ENCODE assay signal across 11 cellular contexts in the genomic region with DNA sequence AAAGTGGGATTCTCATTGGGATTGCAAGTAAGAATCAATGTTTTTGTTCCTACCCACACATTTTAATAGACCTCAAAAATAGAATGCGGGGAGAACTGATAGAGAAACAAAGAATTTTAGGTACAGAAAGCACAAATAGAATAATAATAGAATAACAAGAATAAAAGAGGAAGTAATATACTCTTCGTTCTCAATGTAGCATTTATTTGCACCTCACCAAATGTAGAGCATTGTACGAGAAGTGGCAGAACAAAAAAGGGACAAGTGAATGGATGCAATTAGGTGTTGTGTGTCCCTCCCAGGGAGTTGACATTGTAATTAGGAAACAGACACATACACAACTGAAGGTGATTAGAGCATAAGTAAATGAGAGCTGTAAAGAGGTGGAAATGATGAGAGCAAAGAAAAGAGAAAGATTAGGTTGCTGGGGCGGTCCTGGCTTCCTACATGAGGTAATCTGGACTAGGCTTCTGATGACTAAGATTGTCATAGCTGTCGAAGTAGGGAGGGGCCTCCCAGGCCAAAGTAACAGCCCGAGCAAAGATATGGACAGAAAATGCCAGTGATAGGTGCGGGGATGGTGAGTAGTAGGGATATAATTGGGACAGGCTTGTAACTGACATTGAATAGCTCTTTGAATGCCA. TPM values are rescaled to one million over a fixed set of nuclear protein-coding genes. Genes with fewer than 3 reads are reported as not detected.
DNase-seq lines count a peak whose midpoint lies in the region; ATAC-seq and TF ChIP-seq lines count a peak whose summit lies in the region.
"Had no signal": no experiment of that assay in that cellular context is flagged by ENCODE, and none has a peak within 500 bp of the region (broad histone marks: within the 10 kb centered on the region; RNA-seq: fewer than 3 reads in every experiment).

No MANE protein-coding gene starts in this region.

- no peak overlapping the region for H3K4me3 ChIP-seq in body of pancreas
- H3K4me3 ChIP-seq in smooth muscle cell: no peak overlapping the region
- no peak overlapping the region for H3K4me3 ChIP-seq in SJCRH30

- no peak overlapping the region for H3K4me3 Mint-ChIP-seq in activated CD8-positive, alpha-beta memory T cell treated with anti-CD3 and anti-CD28 coated beads, Interleukin-2, amount 10 ng/mL, durations not matched to agents 7 days and 5 days

- no peaks in the 10 kb centered on the region for H3K36me3 ChIP-seq in body of pancreas (replicated peaks in 1 of 2; ENCODE audit: insufficient read depth in 1 of 2, low read depth in 2 of 2)
- no peaks in the 10 kb centered on the region for H3K36me3 ChIP-seq in smooth muscle cell (ENCODE audit: low read depth)
- peaks cover 15% of the 10 kb centered on the region for H3K36me3 ChIP-seq in SJCRH30

- H3K27ac ChIP-seq in body of pancreas (peak overlapping the region in 1 of 4 donors; percentile 41), smooth muscle cell (ENCODE audit: low read depth) (peak overlapping the region; percentile 58), SJCRH30 (no peak overlapping the region)

- 36 to 51% methylated on average over 7 of the region's 7 CpGs for WGBS in body of pancreas, 2 donors
- WGBS in smooth muscle cell (ENCODE audit: low lambda C conversion rate): 58% methylated on average over 7 of the region's 7 CpGs

- peak overlapping the region; percentile 47 for H3K4me2 ChIP-seq in smooth muscle cell

- peak; percentile 55 for ATAC-seq in activated CD8-positive, alpha-beta memory T cell treated with anti-CD3 and anti-CD28 coated beads, Interleukin-2, amount 10 ng/mL, durations not matched to agents 7 days and 5 days
- ATAC-seq in HG03025 (IDR thresholded peaks at IDR 0.05; ENCODE audit: low FRiP score, unreplicated experiment) (peak; percentile 48), body of pancreas (peak; percentile 60)

- peak overlapping the region; percentile 10 for H3K27ac Mint-ChIP-seq in activated CD8-positive, alpha-beta memory T cell treated with anti-CD3 and anti-CD28 coated beads, Interleukin-2, amount 10 ng/mL, durations not matched to agents 7 days and 5 days

- H3K4me1 ChIP-seq in body of pancreas: peaks cover 71% of the 10 kb centered on the region
- peaks cover 21% of the 10 kb centered on the region for H3K4me1 ChIP-seq in smooth muscle cell (ENCODE audit: low read depth)
- H3K4me1 ChIP-seq in SJCRH30: peaks cover 6% of the 10 kb centered on the region

- H3K79me2 ChIP-seq in smooth muscle cell (ENCODE audit: low read depth): peaks cover 82% of the 10 kb centered on the region

- intact Hi-C loops in body of pancreas (cut with DNase I): no loop called here

- H3K9me3 ChIP-seq in body of pancreas (no peaks in the 10 kb centered on the region), smooth muscle cell (replicated peaks; ENCODE audit: low read depth) (peaks cover 3% of the 10 kb centered on the region), SJCRH30 (replicated peaks) (no peaks in the 10 kb centered on the region)

- H2AFZ ChIP-seq in smooth muscle cell (ENCODE audit: low read depth): no peak overlapping the region

- CTCF ChIA-PET in activated CD8-positive, alpha-beta memory T cell treated with anti-CD3 and anti-CD28 coated beads, Interleukin-2, amount 10 ng/mL, durations not matched to agents 7 days and 5 days (lab: Charles Lee): interaction anchor here (1.7 kb wide), 1 partner anchor 50 kb away, joined by 3 read pairs; no protein-coding TSS in a partner anchor

- TF ChIP-seq CTCF in body of pancreas (IDR thresholded peaks at IDR 0.05) (no peak), smooth muscle cell (IDR thresholded peaks at IDR 0.05; ENCODE audit: borderline replicate concordance, insufficient read depth, poor library complexity, severe bottlenecking) (no peak)

- no peak for DNase-seq in activated CD8-positive, alpha-beta memory T cell treated with anti-CD3 and anti-CD28 coated beads, Interleukin-2, amount 10 ng/mL, durations not matched to agents 7 days and 5 days
- no peak for DNase-seq in activated CD8-positive, alpha-beta memory T cell treated with anti-CD3 and anti-CD28 coated beads, Interleukin-2, amount 50 U/mL, for 4 hours
- peak in 2 of 4 donors; percentile 13 to 24 for DNase-seq in body of pancreas
- no peak for DNase-seq in smooth muscle cell (lab: John Stamatoyannopoulos, UW; ENCODE audit: unreplicated experiment)
- no peak for DNase-seq in amniotic stem cell (lab: John Stamatoyannopoulos, UW)
- no peak for DNase-seq in NCI-H2107 treated with DMSO at 0.1 percent for 48 hours (lab: John Stamatoyannopoulos, UW; ENCODE audit: unreplicated experiment)
- DNase-seq in SJCRH30: no peak
- DNase-seq: AML-193; NCI-H510A; stimulated activated CD4-positive, alpha-beta T cell treated with anti-CD3 and anti-CD28 coated beads, Interleukin-4, amount 100 ng/mL, for 24 hours had no signal

- H3K4me1 Mint-ChIP-seq in activated CD8-positive, alpha-beta memory T cell treated with anti-CD3 and anti-CD28 coated beads, Interleukin-2, amount 10 ng/mL, durations not matched to agents 7 days and 5 days: peaks cover 59% of the 10 kb centered on the region

- no peaks in the 10 kb centered on the region for H3K27me3 Mint-ChIP-seq in activated CD8-positive, alpha-beta memory T cell treated with anti-CD3 and anti-CD28 coated beads, Interleukin-2, amount 10 ng/mL, durations not matched to agents 7 days and 5 days

- H3K9ac ChIP-seq in smooth muscle cell (ENCODE audit: low read depth): no peak overlapping the region

- peaks cover 93% of the 10 kb centered on the region for H4K20me1 ChIP-seq in smooth muscle cell (ENCODE audit: low read depth)

- H3K27me3 ChIP-seq in body of pancreas: no peaks in the 10 kb centered on the region
- H3K27me3 ChIP-seq in smooth muscle cell (ENCODE audit: low read depth): no peaks in the 10 kb centered on the region
- H3K27me3 ChIP-seq in SJCRH30: no peaks in the 10 kb centered on the region

- no peaks in the 10 kb centered on the region for H3K9me3 Mint-ChIP-seq in activated CD8-positive, alpha-beta memory T cell treated with anti-CD3 and anti-CD28 coated beads, Interleukin-2, amount 10 ng/mL, durations not matched to agents 7 days and 5 days (ENCODE audit: low read depth)

- TF ChIP-seq POLR2A in body of pancreas (IDR thresholded peaks at IDR 0.05): no peak

- peaks cover 12% of the 10 kb centered on the region for H3K36me3 Mint-ChIP-seq in activated CD8-positive, alpha-beta memory T cell treated with anti-CD3 and anti-CD28 coated beads, Interleukin-2, amount 10 ng/mL, durations not matched to agents 7 days and 5 days

- no peaks in the 10 kb centered on the region for H3F3A ChIP-seq in smooth muscle cell (ENCODE audit: low read depth)

RNA-seq across cellular contexts. Expression of a gene that starts 10.4 kb away (rescaled TPM):
- total RNA-seq in activated CD8-positive, alpha-beta memory T cell treated with anti-CD3 and anti-CD28 coated beads, Interleukin-2, amount 10 ng/mL, durations not matched to agents 7 days and 5 days: 10 to 100 TPM; 13.7 to 20.3 TPM
- 10 to 100 TPM; 14.3 to 15.5 TPM for total RNA-seq in body of pancreas
- 25.8 and 42.3 TPM in 2 replicates for total RNA-seq in smooth muscle cell
- polyA plus RNA-seq in smooth muscle cell: 22.1 and 31.5 TPM in 2 replicates
- 34.4 and 35.5 TPM in 2 replicates for total RNA-seq in SJCRH30 (2014; rRNA removed; shearing (Covaris generic))

RNA-seq across cellular contexts. Expression of a gene that starts 35.1 kb away (rescaled TPM):
- 10 to 100 TPM; 18.4 to 19.1 TPM for total RNA-seq in activated CD8-positive, alpha-beta memory T cell treated with anti-CD3 and anti-CD28 coated beads, Interleukin-2, amount 10 ng/mL, durations not matched to agents 7 days and 5 days
- total RNA-seq in body of pancreas (10 to 100 TPM; 14.5 to 28.5 TPM), smooth muscle cell (7.6 and 9.5 TPM in 2 replicates)
- 6.1 and 9.4 TPM in 2 replicates for polyA plus RNA-seq in smooth muscle cell
- total RNA-seq in SJCRH30 (2014; rRNA removed; shearing (Covaris generic)): 33.1 and 38.8 TPM in 2 replicates

RNA-seq across cellular contexts. Expression of a gene that starts 35.2 kb away (rescaled TPM):
- 10 to 100 TPM; 32.3 to 45.8 TPM for total RNA-seq in activated CD8-positive, alpha-beta memory T cell treated with anti-CD3 and anti-CD28 coated beads, Interleukin-2, amount 10 ng/mL, durations not matched to agents 7 days and 5 days
- total RNA-seq in body of pancreas (10 to 100 TPM; 27.5 to 36.6 TPM), smooth muscle cell (14.4 and 17.6 TPM in 2 replicates)
- polyA plus RNA-seq in smooth muscle cell: 12.5 and 23.0 TPM in 2 replicates
- 23.8 and 28.4 TPM in 2 replicates for total RNA-seq in SJCRH30 (2014; rRNA removed; shearing (Covaris generic))

RNA-seq across cellular contexts. Expression of a gene that starts 46.4 kb away (rescaled TPM):
- total RNA-seq in activated CD8-positive, alpha-beta memory T cell treated with anti-CD3 and anti-CD28 coated beads, Interleukin-2, amount 10 ng/mL, durations not matched to agents 7 days and 5 days: 1 to 10 TPM; 4.7 to 5.1 TPM
- total RNA-seq in body of pancreas: 1 to 10 TPM; 3.1 to 5.3 TPM
- total RNA-seq in smooth muscle cell: 2.5 and 2.6 TPM in 2 replicates
- 1.2 and 1.9 TPM in 2 replicates for polyA plus RNA-seq in smooth muscle cell
- 3.0 and 3.5 TPM in 2 replicates for total RNA-seq in SJCRH30 (2014; rRNA removed; shearing (Covaris generic))
